ENCODE assay signal across 11 cellular contexts in genomic region chr13:28401303-28402056, GRCh38.
A peak's percentile ranks its signal among the peaks of the same experiment; 100 is the strongest.
DNase-seq lines count a peak whose midpoint lies in the region; ATAC-seq and TF ChIP-seq lines count a peak whose summit lies in the region.
"Had no signal": no experiment of that assay in that cellular context is flagged by ENCODE, and none has a peak within 500 bp of the region (broad histone marks: within the 10 kb centered on the region; RNA-seq: fewer than 3 reads in every experiment).

No MANE protein-coding gene starts in this region.

- peak; percentile 41 for TF ChIP-seq CTCF in chondrocyte (IDR thresholded peaks at IDR 0.05)

- H3K27ac Mint-ChIP-seq in chondrocyte (ENCODE audit: unreplicated experiment), result peak overlapping the region; percentile 63

- H3K27ac ChIP-seq in caudate nucleus (ENCODE audit: low read depth, low read length), result no peak overlapping the region
- H3K27ac ChIP-seq: testis, VCaP had no signal

- no peaks in the 10 kb centered on the region for H3K36me3 Mint-ChIP-seq in chondrocyte (ENCODE audit: low read depth)

- no peaks in the 10 kb centered on the region for H3K9me3 Mint-ChIP-seq in chondrocyte (ENCODE audit: low read depth)

- ATAC-seq in GM18498 (IDR thresholded peaks at IDR 0.05; ENCODE audit: unreplicated experiment) (peak; percentile 63), HG02610 (IDR thresholded peaks at IDR 0.05; ENCODE audit: unreplicated experiment) (no peak)

- no peaks in the 10 kb centered on the region for H3K27me3 Mint-ChIP-seq in chondrocyte (ENCODE audit: low read depth)

- in situ Hi-C loops in KBM-7 (cut with MboI; ENCODE audit: low pct_unique_long_range_greater_than_20kb, low sequenced_read_pairs), result no loop called here

- H3K4me3 Mint-ChIP-seq in chondrocyte (ENCODE audit: unreplicated experiment), result no peak overlapping the region

- peaks cover 9% of the 10 kb centered on the region for H3K4me1 Mint-ChIP-seq in chondrocyte (ENCODE audit: low read depth)

- DNase-seq in KBM-7 (peak; percentile 5), chondrocyte (ENCODE audit: low spot score) (no peak), pons (ENCODE audit: low spot score) (peak; percentile 46), caudate nucleus (lab: John Stamatoyannopoulos, UW) (no peak), NCI-H2081 treated with DMSO at 0.1 percent for 48 hours (lab: John Stamatoyannopoulos, UW) (no peak), islet precursor cell (no peak)
- DNase-seq: anterior cingulate cortex, testis had no signal

Comparison
In these comparisons a context has a peak if more than half of its experiments do, and no peak if none do; other contexts are left out.
1. DNase-seq: peak in KBM-7 (single experiment) and pons (single experiment); none in chondrocyte (single experiment), caudate nucleus (0 of 61), NCI-H2081 treated with DMSO at 0.1 percent for 48 hours (single experiment) and islet precursor cell (single experiment).